ENCODE assay signal across 8 cellular contexts in the genomic region with DNA sequence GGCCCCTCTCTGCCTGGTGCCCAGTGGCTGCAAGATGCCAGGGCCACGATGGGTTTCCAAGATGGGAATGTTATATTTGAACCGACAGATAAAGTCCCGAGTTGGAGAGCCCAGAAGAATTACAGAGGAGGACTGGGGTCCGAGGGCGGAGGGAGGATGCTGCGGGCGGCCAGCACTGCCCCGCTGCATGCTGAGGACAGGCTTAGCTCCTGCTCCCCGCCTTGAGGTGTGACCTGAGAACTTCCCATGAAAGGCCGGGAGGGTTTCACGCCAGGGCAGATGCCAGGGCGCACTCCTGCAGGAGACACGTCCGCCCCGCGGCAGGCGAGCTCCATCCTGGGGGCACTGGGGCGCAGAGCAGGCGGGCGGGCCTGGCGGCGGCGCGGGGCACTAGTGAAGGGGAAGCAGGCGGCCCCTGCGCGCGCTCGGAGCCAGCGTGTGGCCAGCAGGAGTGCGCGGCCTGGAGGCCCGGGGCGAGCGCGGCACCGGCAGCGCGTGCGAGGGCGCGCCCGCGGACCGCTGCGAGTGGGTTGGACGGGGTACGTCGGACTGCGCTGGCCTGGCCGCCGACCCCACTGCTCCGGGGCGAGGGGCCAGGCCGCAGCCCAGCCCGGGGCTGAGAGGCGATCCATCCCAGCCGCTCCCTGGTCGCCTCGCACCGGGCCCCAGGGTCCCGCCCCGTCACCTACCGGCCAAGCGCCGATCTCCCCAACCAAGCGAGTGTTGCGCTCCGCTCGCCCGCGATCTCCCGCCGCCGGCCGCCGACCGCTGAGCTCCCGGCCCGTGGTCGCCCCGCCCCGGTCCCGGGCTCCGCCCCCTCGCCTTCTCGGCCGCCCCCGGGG. TPM values are rescaled to one million over a fixed set of nuclear protein-coding genes. Genes with fewer than 3 reads are reported as not detected.
DNase-seq lines count a peak whose midpoint lies in the region; ATAC-seq and TF ChIP-seq lines count a peak whose summit lies in the region.

A gene (minus strand): TSS at position 750 of the 842 bp plus-strand sequence. CDS start 26,275 bp downstream, outside the sequence.

- H3K4me3 ChIP-seq in BE2C (ENCODE audit: low read depth, low read length) (peak within 1 kb of the TSS; percentile 84), RWPE2 (ENCODE audit: severe bottlenecking) (peak within 1 kb of the TSS; percentile 82), gastroesophageal sphincter (peak within 1 kb of the TSS; percentile 54 to 82)

- no peak for TF ChIP-seq EP300 in gastroesophageal sphincter (IDR thresholded peaks at IDR 0.05)

- TF ChIP-seq POLR2A in gastroesophageal sphincter (IDR thresholded peaks at IDR 0.05): peak; percentile 96 to 97

- ATAC-seq in GM19043 (IDR thresholded peaks at IDR 0.05; ENCODE audit: low read depth, unreplicated experiment): peak; percentile 11
- peak; percentile 15 for ATAC-seq in HG03565 (IDR thresholded peaks at IDR 0.05; ENCODE audit: unreplicated experiment)
- ATAC-seq in RWPE2 (ENCODE audit: low read depth): peak; percentile 15
- ATAC-seq in gastroesophageal sphincter: peak; percentile 57

- H3K4me1 ChIP-seq in BE2C (peaks cover 19% of the 10 kb centered on the region), RWPE2 (ENCODE audit: insufficient read depth, poor library complexity, severe bottlenecking) (peaks cover 68% of the 10 kb centered on the region), gastroesophageal sphincter (peaks cover 12 to 80% (median 47%) of the 10 kb centered on the region in 3 donors)

- intact Hi-C loops in activated naive CD4-positive, alpha-beta T cell treated with anti-CD3 and anti-CD28 coated beads for 36 hours (cut with micrococcal nuclease): loop anchor here (1.0 to 10.0 kb wide), 4 partner anchors 32 to 344 kb away; a partner anchor contains a TSS

- no CpG with 5 or more reads among the region's 89 CpGs for WGBS in gastroesophageal sphincter (ENCODE audit: low coverage in 1 of 2), 2 donors

- peak within 1 kb of the TSS; percentile 99 for H3K27ac Mint-ChIP-seq in activated naive CD4-positive, alpha-beta T cell treated with anti-CD3 and anti-CD28 coated beads for 36 hours

- H3K36me3 Mint-ChIP-seq in activated naive CD4-positive, alpha-beta T cell treated with anti-CD3 and anti-CD28 coated beads for 36 hours (ENCODE audit: low read depth): peaks cover 38% of the 10 kb centered on the region

- peaks cover 67% of the 10 kb centered on the region for H3K4me1 Mint-ChIP-seq in activated naive CD4-positive, alpha-beta T cell treated with anti-CD3 and anti-CD28 coated beads for 36 hours (ENCODE audit: low read depth)

- H3K27me3 Mint-ChIP-seq in activated naive CD4-positive, alpha-beta T cell treated with anti-CD3 and anti-CD28 coated beads for 36 hours (ENCODE audit: low read depth): no peaks in the 10 kb centered on the region

- DNase-seq in BE2C (peak; percentile 81), RWPE2 (ENCODE audit: low spot score) (no peak), nucleus accumbens (lab: John Stamatoyannopoulos, UW) (peak in 31 of 56 donors; percentile 24 to 77 (median 62)), GM19240 (ENCODE audit: insufficient read length, low spot score) (no peak)
- peak; percentile 74 for DNase-seq in activated naive CD4-positive, alpha-beta T cell treated with anti-CD3 and anti-CD28 coated beads for 36 hours

- H3K4me3 Mint-ChIP-seq in activated naive CD4-positive, alpha-beta T cell treated with anti-CD3 and anti-CD28 coated beads for 36 hours: peak within 1 kb of the TSS; percentile 87

- H3K36me3 ChIP-seq in BE2C (no peaks in the 10 kb centered on the region), RWPE2 (ENCODE audit: low read depth) (peaks cover 4% of the 10 kb centered on the region; the same call in 1 of the 2 replicates), gastroesophageal sphincter (no peaks in the 10 kb centered on the region)

- H3K9me3 Mint-ChIP-seq in activated naive CD4-positive, alpha-beta T cell treated with anti-CD3 and anti-CD28 coated beads for 36 hours: no peaks in the 10 kb centered on the region

- H3K9me3 ChIP-seq in BE2C (no peaks in the 10 kb centered on the region), RWPE2 (ENCODE audit: severe bottlenecking) (no peaks in the 10 kb centered on the region), gastroesophageal sphincter (no peaks in the 10 kb centered on the region)

- H3K27me3 ChIP-seq in BE2C: no peaks in the 10 kb centered on the region
- no peaks in the 10 kb centered on the region for H3K27me3 ChIP-seq in RWPE2 (ENCODE audit: insufficient read depth, poor library complexity, severe bottlenecking)
- H3K27me3 ChIP-seq in gastroesophageal sphincter: no peaks in the 10 kb centered on the region

- H3K27ac ChIP-seq in RWPE2 (ENCODE audit: poor library complexity, severe bottlenecking): peak within 1 kb of the TSS; percentile 98
- H3K27ac ChIP-seq in gastroesophageal sphincter: peak within 1 kb of the TSS; percentile 60 to 98 (median 96)

- CTCF ChIA-PET in activated naive CD4-positive, alpha-beta T cell treated with anti-CD3 and anti-CD28 coated beads for 36 hours (lab: Charles Lee): interaction anchor here (1.0 to 4.7 kb wide), 15 partner anchors 8 to 181 kb away, joined by 3 to 43 read pairs (median 4); a partner anchor contains a TSS

- TF ChIP-seq CTCF in BE2C (IDR thresholded peaks at IDR 0.05; ENCODE audit: low read depth, low read length) (no peak), RWPE2 (IDR thresholded peaks at IDR 0.05; ENCODE audit: poor library complexity, severe bottlenecking) (peak; percentile 3), gastroesophageal sphincter (IDR thresholded peaks at IDR 0.05) (peak in 3 of 4 experiments; percentile 47 to 54 (median 48))

RNA-seq across cellular contexts. Expression of the gene that starts here (rescaled TPM):
- polyA plus RNA-seq in BE2C (2012; ENCODE audit: insufficient read depth, insufficient read length, low read depth): 5.5 TPM
- total RNA-seq in activated naive CD4-positive, alpha-beta T cell treated with anti-CD3 and anti-CD28 coated beads for 36 hours: 10 to 100 TPM; 45.5 to 52.0 TPM
- total RNA-seq in gastroesophageal sphincter: 10 to 100 TPM in 3 of 4 donors, 1 to 10 TPM in 1; 8.5 to 17.5 (median 13.5) TPM

Comparison
In these comparisons a context has a peak if more than half of its experiments do, and no peak if none do; other contexts are left out.
1. DNase-seq: peak in BE2C (single experiment), activated naive CD4-positive, alpha-beta T cell treated with anti-CD3 and anti-CD28 coated beads for 36 hours (single experiment) and nucleus accumbens (31 of 56); none in RWPE2 (single experiment) and GM19240 (single experiment).
2. Peak in every context shown above with its lines, with median percentiles within 50 percentile points of each other: H3K4me3 ChIP-seq and ATAC-seq.